In the genomic region with DNA sequence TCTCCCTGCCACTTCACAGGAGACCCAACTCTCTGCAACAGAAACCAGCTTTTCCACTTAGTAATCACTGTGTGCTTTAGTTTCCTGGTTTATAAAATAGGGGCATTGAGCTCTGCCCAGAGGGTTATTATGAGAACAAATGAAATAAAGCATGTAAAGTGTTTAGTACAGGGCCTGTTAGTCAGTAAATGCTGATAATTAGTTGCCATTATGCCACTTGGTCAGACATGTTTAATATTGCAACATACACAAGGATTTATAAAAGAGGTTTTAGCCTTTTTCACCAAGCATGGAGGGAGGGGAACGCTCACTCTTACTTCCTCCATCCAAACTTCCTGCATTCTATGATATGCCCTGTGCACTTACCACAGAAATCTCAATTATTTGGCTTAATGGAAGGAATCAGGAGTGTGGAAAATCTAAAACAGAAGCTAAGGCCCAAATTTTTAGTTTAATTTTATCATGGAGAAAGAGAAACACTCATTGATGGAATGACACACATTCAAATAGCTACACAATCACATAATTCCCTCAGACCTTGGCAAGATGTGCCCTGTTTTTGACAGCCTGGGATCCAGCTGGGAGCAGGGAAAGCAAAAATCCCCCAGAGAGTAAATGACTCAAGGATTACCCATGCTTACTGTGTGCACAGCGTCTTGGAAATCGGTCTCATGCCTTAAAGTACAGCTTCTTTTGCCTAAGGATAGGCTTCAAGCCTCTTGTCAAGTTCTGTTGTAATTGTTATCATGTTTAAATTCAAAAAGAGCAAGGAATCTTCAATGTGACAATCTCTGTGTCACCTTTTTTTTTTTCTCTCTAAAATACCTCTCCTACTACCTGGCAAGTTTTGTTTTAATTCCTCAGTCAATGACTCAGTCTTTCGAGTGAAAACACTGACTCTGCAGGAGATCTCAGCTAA, we compare ENCODE assay signal across 9 cellular contexts. TPM values are rescaled to one million over a fixed set of nuclear protein-coding genes. Genes with fewer than 3 reads are reported as not detected.
A peak's percentile ranks its signal among the peaks of the same experiment; 100 is the strongest.
DNase-seq lines count a peak whose midpoint lies in the region; ATAC-seq and TF ChIP-seq lines count a peak whose summit lies in the region.
"Had no signal": no experiment of that assay in that cellular context is flagged by ENCODE, and none has a peak within 500 bp of the region (broad histone marks: within the 10 kb centered on the region; RNA-seq: fewer than 3 reads in every experiment).

No MANE protein-coding gene starts in this region.

- H3K4me1 ChIP-seq in right atrium auricular region (no peaks in the 10 kb centered on the region), thoracic aorta (ENCODE audit: control insufficient read depth in 1 of 2, low read depth in 2 of 2) (peaks cover 16 to 44% of the 10 kb centered on the region in 2 donors), BE2C (no peaks in the 10 kb centered on the region)

- no peak overlapping the region for H3K4me3 Mint-ChIP-seq in CD4-positive, alpha-beta T cell
- H3K4me3 Mint-ChIP-seq: activated naive CD4-positive, alpha-beta T cell treated with anti-CD3 and anti-CD28 coated beads for 36 hours had no signal

- H3K4me3 ChIP-seq in right atrium auricular region (no peak overlapping the region), thoracic aorta (peak overlapping the region; percentile 5), BE2C (ENCODE audit: low read depth, low read length) (no peak overlapping the region)

- no peaks in the 10 kb centered on the region for H3K36me3 ChIP-seq in right atrium auricular region
- no peaks in the 10 kb centered on the region for H3K36me3 ChIP-seq in thoracic aorta
- H3K36me3 ChIP-seq in BE2C: no peaks in the 10 kb centered on the region

- peaks cover 3% of the 10 kb centered on the region for H3K27me3 Mint-ChIP-seq in CD4-positive, alpha-beta T cell

- DNase-seq in HS-5 (ENCODE audit: low read depth): peak; percentile 92
- peak; percentile 76 for DNase-seq in amniotic stem cell (lab: John Stamatoyannopoulos, UW)
- DNase-seq in right atrium auricular region (ENCODE audit: low spot score): peak; percentile 74
- DNase-seq in thoracic aorta (ENCODE audit: low spot score): peak; percentile 33
- DNase-seq in CD4-positive, alpha-beta T cell: no peak
- no peak for DNase-seq in activated naive CD4-positive, alpha-beta T cell (lab: John Stamatoyannopoulos, UW)
- DNase-seq in BE2C: no peak
- DNase-seq: activated naive CD4-positive, alpha-beta T cell treated with anti-CD3 and anti-CD28 coated beads for 36 hours had no signal

- no peaks in the 10 kb centered on the region for H3K36me3 Mint-ChIP-seq in CD4-positive, alpha-beta T cell (ENCODE audit: low read depth)

- intact Hi-C loops in CD4-positive, alpha-beta T cell (cut with DNase I, micrococcal nuclease): no loop called here

- peak; percentile 65 for ATAC-seq in thoracic aorta (ENCODE audit: insufficient number of reproducible peaks, low FRiP score, low read depth)
- ATAC-seq in GM19452 (IDR thresholded peaks at IDR 0.05; ENCODE audit: unreplicated experiment): no peak
- no peak for ATAC-seq in CD4-positive, alpha-beta T cell (ENCODE audit: poor library complexity)

- POLR2A ChIA-PET in CD4-positive, alpha-beta T cell (lab: Charles Lee): no interaction called here

- H3K27me3 ChIP-seq in right atrium auricular region (no peaks in the 10 kb centered on the region), thoracic aorta (replicated peaks; ENCODE audit: insufficient read depth) (no peaks in the 10 kb centered on the region), BE2C (no peaks in the 10 kb centered on the region)
- H3K27me3 ChIP-seq in CD4-positive, alpha-beta T cell (ENCODE audit: control insufficient read depth, insufficient read depth, low read length): no peaks in the 10 kb centered on the region

- H3K27ac ChIP-seq in right atrium auricular region: peak overlapping the region in 1 of 2 donors; percentile 62
- peak overlapping the region; percentile 40 to 76 for H3K27ac ChIP-seq in thoracic aorta
- H3K27ac ChIP-seq in CD4-positive, alpha-beta T cell (ENCODE audit: low read depth, low read length): no peak overlapping the region

- H3K4me1 Mint-ChIP-seq in CD4-positive, alpha-beta T cell (ENCODE audit: low read depth): no peaks in the 10 kb centered on the region

- no peaks in the 10 kb centered on the region for H3K9me3 Mint-ChIP-seq in CD4-positive, alpha-beta T cell
- H3K9me3 Mint-ChIP-seq: activated naive CD4-positive, alpha-beta T cell treated with anti-CD3 and anti-CD28 coated beads for 36 hours had no signal

- no peak overlapping the region for H3K27ac Mint-ChIP-seq in CD4-positive, alpha-beta T cell
- H3K27ac Mint-ChIP-seq: activated naive CD4-positive, alpha-beta T cell treated with anti-CD3 and anti-CD28 coated beads for 36 hours had no signal

- H3K9me3 ChIP-seq in right atrium auricular region: no peaks in the 10 kb centered on the region
- H3K9me3 ChIP-seq in thoracic aorta: no peaks in the 10 kb centered on the region
- H3K9me3 ChIP-seq in CD4-positive, alpha-beta T cell (ENCODE audit: control insufficient read depth, low read length): no peaks in the 10 kb centered on the region
- no peaks in the 10 kb centered on the region for H3K9me3 ChIP-seq in BE2C

- TF ChIP-seq CTCF in right atrium auricular region (IDR thresholded peaks at IDR 0.05): no peak
- no peak for TF ChIP-seq CTCF in thoracic aorta (IDR thresholded peaks at IDR 0.05)
- no peak for TF ChIP-seq CTCF in CD4-positive, alpha-beta T cell (IDR thresholded peaks at IDR 0.05)
- no peak for TF ChIP-seq CTCF in BE2C (IDR thresholded peaks at IDR 0.05; ENCODE audit: low read depth, low read length)

- CTCF ChIA-PET in CD4-positive, alpha-beta T cell (lab: Charles Lee): no interaction called here

RNA-seq across cellular contexts. Expression of gene ZNF474, which starts 34.1 kb away (rescaled TPM):
- not detected for total RNA-seq in right atrium auricular region
- under 1 TPM; 0.27 to 0.92 TPM for total RNA-seq in thoracic aorta
- total RNA-seq in CD4-positive, alpha-beta T cell: under 1 TPM in 1 of 2 experiments, not detected in 1; 0.28 TPM
- polyA plus RNA-seq in BE2C (2012; ENCODE audit: insufficient read depth, insufficient read length, low read depth): not detected
- total RNA-seq: activated naive CD4-positive, alpha-beta T cell treated with anti-CD3 and anti-CD28 coated beads for 36 hours had no signal

Comparison
In these comparisons a context has a peak if more than half of its experiments do, and no peak if none do; other contexts are left out.
1. DNase-seq: peak in HS-5 (single experiment), amniotic stem cell (single experiment), right atrium auricular region (single experiment) and thoracic aorta (single experiment); none in CD4-positive, alpha-beta T cell (0 of 10), activated naive CD4-positive, alpha-beta T cell (0 of 4) and BE2C (single experiment).